In genomic region chr14:75198291-75198933, GRCh38 we compare ENCODE assay signal across 9 cellular contexts. TPM values are rescaled to one million over a fixed set of nuclear protein-coding genes. Genes with fewer than 3 reads are reported as not detected.
DNase-seq lines count a peak whose midpoint lies in the region; ATAC-seq and TF ChIP-seq lines count a peak whose summit lies in the region.
"Had no signal": no experiment of that assay in that cellular context is flagged by ENCODE, and none has a peak within 500 bp of the region (broad histone marks: within the 10 kb centered on the region; RNA-seq: fewer than 3 reads in every experiment).

No MANE protein-coding gene starts in this region.

- ATAC-seq in thoracic aorta (ENCODE audit: insufficient number of reproducible peaks, low FRiP score, low read depth) (peak; percentile 38), GM21786 (IDR thresholded peaks at IDR 0.05; ENCODE audit: unreplicated experiment) (no peak)

- H3K4me1 ChIP-seq in adrenal gland (replicated peaks in 1 of 2) (peaks cover 6 to 10% of the 10 kb centered on the region in 2 donors), thoracic aorta (ENCODE audit: control insufficient read depth in 1 of 2, low read depth in 2 of 2) (peaks cover 11 to 17% of the 10 kb centered on the region in 2 donors)

- H3K27me3 ChIP-seq in adrenal gland (no peaks in the 10 kb centered on the region), thoracic aorta (replicated peaks; ENCODE audit: insufficient read depth) (no peaks in the 10 kb centered on the region)

- H3K27ac ChIP-seq in adrenal gland, result peak overlapping the region in 1 of 5 donors; percentile 10
- peak overlapping the region; percentile 40 to 59 for H3K27ac ChIP-seq in thoracic aorta

- TF ChIP-seq POLR2A in adrenal gland (IDR thresholded peaks at IDR 0.05), result no peak

- peak; percentile 17 for DNase-seq in NCI-H2227 treated with DMSO at 0.1 percent for 48 hours (lab: John Stamatoyannopoulos, UW)
- DNase-seq in NCI-H2227 (lab: John Stamatoyannopoulos, UW; ENCODE audit: unreplicated experiment), result no peak
- peak in 4 of 7 donors; percentile 23 to 43 (median 32) for DNase-seq in adrenal gland
- DNase-seq in left kidney (ENCODE audit: low read depth, low spot score), result peak; percentile 63
- no peak for DNase-seq in thoracic aorta (ENCODE audit: low spot score)
- no peak for DNase-seq in activated CD4-positive, alpha-beta T cell treated with anti-CD3 and anti-CD28 coated beads, Interleukin-2, amount 50 U/mL, for 4 hours
- DNase-seq in 8988T, result no peak
- DNase-seq: ACHN had no signal

- H3K9me3 ChIP-seq in adrenal gland (replicated peaks in 1 of 3) (no peaks in the 10 kb centered on the region), thoracic aorta (no peaks in the 10 kb centered on the region)

- 23 to 31% (median 27%) methylated on average over 8 to 11 of the region's 11 CpGs for WGBS in adrenal gland, 4 donors

- no peak overlapping the region for H3K4me3 ChIP-seq in adrenal gland
- no peak overlapping the region for H3K4me3 ChIP-seq in thoracic aorta

- no peak for TF ChIP-seq CTCF in adrenal gland (IDR thresholded peaks at IDR 0.05)
- no peak for TF ChIP-seq CTCF in thoracic aorta (IDR thresholded peaks at IDR 0.05)

- intact Hi-C loops in adrenal gland (cut with DNase I), result no loop called here

- H3K36me3 ChIP-seq in adrenal gland (replicated peaks in 1 of 2), result no peaks in the 10 kb centered on the region
- no peaks in the 10 kb centered on the region for H3K36me3 ChIP-seq in thoracic aorta

RNA-seq across cellular contexts. Expression of gene TMED10, which starts 22.0 kb away (rescaled TPM):
- 100 to 1,000 TPM; 156 to 509 (median 319) TPM for total RNA-seq in adrenal gland
- 100 to 1,000 TPM in 1 of 3 donors, 10 to 100 TPM in 2; 33.7 to 532 (median 65.3) TPM for polyA plus RNA-seq in adrenal gland
- total RNA-seq in thoracic aorta, result 100 to 1,000 TPM; 258 to 342 TPM

Comparison
In these comparisons a context has a peak if more than half of its experiments do, and no peak if none do; other contexts are left out.
1. DNase-seq: peak in NCI-H2227 treated with DMSO at 0.1 percent for 48 hours (single experiment), adrenal gland (4 of 7) and left kidney (single experiment); none in NCI-H2227 (single experiment), thoracic aorta (single experiment), activated CD4-positive, alpha-beta T cell treated with anti-CD3 and anti-CD28 coated beads, Interleukin-2, amount 50 U/mL, for 4 hours (0 of 2) and 8988T (single experiment).